In genomic region chr3:49723301-49723630, GRCh38 we compare ENCODE assay signal across 8 cellular contexts. TPM values are rescaled to one million over a fixed set of nuclear protein-coding genes. Genes with fewer than 3 reads are reported as not detected.
DNase-seq lines count a peak whose midpoint lies in the region; TF ChIP-seq lines count a peak whose summit lies in the region.

No MANE protein-coding gene starts in this region.

- TF ChIP-seq POLR2A in breast epithelium (IDR thresholded peaks at IDR 0.05): no peak

- H3K36me3 ChIP-seq in breast epithelium: no peaks in the 10 kb centered on the region

- H3K27me3 Mint-ChIP-seq in Calu3 (ENCODE audit: unreplicated experiment): no peaks in the 10 kb centered on the region

- peak overlapping the region; percentile 91 to 100 (median 96) for H3K4me3 ChIP-seq in breast epithelium

- H3K4me1 Mint-ChIP-seq in Calu3 (ENCODE audit: low read depth, unreplicated experiment): peaks cover 18% of the 10 kb centered on the region

- peaks cover 10 to 14% of the 10 kb centered on the region in 2 donors for H3K4me1 ChIP-seq in breast epithelium

- intact Hi-C loops in Calu3 (cut with micrococcal nuclease; ENCODE audit: unreplicated experiment) (no loop called here), breast epithelium (cut with DNase I; ENCODE audit: low total_unique reads) (no loop called here)

- H3K36me3 Mint-ChIP-seq in Calu3 (ENCODE audit: insufficient read depth, unreplicated experiment): peaks cover 72% of the 10 kb centered on the region

- H3K9me3 Mint-ChIP-seq in Calu3 (ENCODE audit: low read depth, unreplicated experiment): peaks cover 2% of the 10 kb centered on the region

- CTCF ChIA-PET in Calu3 (lab: Charles Lee): interaction anchor here (1.4 kb wide), 1 partner anchor 22 kb away, joined by 4 read pairs; no protein-coding TSS in a partner anchor

- peak overlapping the region; percentile 93 for H3K27ac Mint-ChIP-seq in Calu3 (ENCODE audit: unreplicated experiment)

- no peak for TF ChIP-seq CTCF in Calu3 (IDR thresholded peaks at IDR 0.05; ENCODE audit: unreplicated experiment)
- TF ChIP-seq CTCF in breast epithelium (IDR thresholded peaks at IDR 0.05): no peak

- no peaks in the 10 kb centered on the region for H3K9me3 ChIP-seq in breast epithelium

- TSS peak; percentile 60 for BruUV-seq in Calu3 (replicated peaks; lab: Mats Ljungman, UMichigan)

- peak overlapping the region; percentile 86 for H3K4me3 Mint-ChIP-seq in Calu3 (ENCODE audit: low read depth, unreplicated experiment)

- no peaks in the 10 kb centered on the region for H3K27me3 ChIP-seq in breast epithelium

- DNase-seq in Calu3: peak; percentile 69
- peak in 43 of 76 experiments; percentile 7 to 55 (median 33) for DNase-seq in HUDEP-2 (lab: John Stamatoyannopoulos, UW; ENCODE audit: unreplicated experiment in 76 of 76)
- peak; percentile 30 to 84 (median 43) for DNase-seq in T-helper 2 cell
- DNase-seq in breast epithelium (ENCODE audit: low spot score in 2 of 2): peak; percentile 67 to 76
- peak; percentile 74 for DNase-seq in islet precursor cell
- DNase-seq in stimulated activated CD4-positive, alpha-beta T cell treated with anti-CD3 and anti-CD28 coated beads, Interleukin-12 subunit alpha, Interleukin-12 subunit beta, amount 100 ng/mL, for 4 hours: peak; percentile 56
- no peak for DNase-seq in GF-D8 (lab: John Stamatoyannopoulos, UW)
- DNase-seq in amniotic stem cell (lab: John Stamatoyannopoulos, UW): no peak

- peak overlapping the region; percentile 96 to 99 for H3K27ac ChIP-seq in breast epithelium

RNA-seq across cellular contexts. Expression of gene GMPPB, which starts 0.5 kb away (rescaled TPM):
- 35.8 and 42.4 TPM in 2 replicates for total RNA-seq in Calu3 (2022)
- 10 to 100 TPM; 17.4 to 40.0 (median 21.2) TPM for total RNA-seq in breast epithelium

RNA-seq across cellular contexts. Expression of gene AMIGO3, which starts 3.8 kb away (rescaled TPM):
- total RNA-seq in Calu3 (2022) (0.49 and 0.73 TPM in 2 replicates), breast epithelium (1 to 10 TPM in 2 of 3 donors, under 1 TPM in 1; 0.98 to 1.3 (median 1.0) TPM)

RNA-seq across cellular contexts. Expression of gene RNF123, which starts 33.9 kb away (rescaled TPM):
- total RNA-seq in Calu3 (2022) (38.6 and 52.5 TPM in 2 replicates), breast epithelium (10 to 100 TPM; 22.1 to 29.8 (median 26.2) TPM)

RNA-seq across cellular contexts. Expression of gene MST1, which starts 34.0 kb away (rescaled TPM):
- total RNA-seq in Calu3 (2022): 8.0 and 10.5 TPM in 2 replicates
- total RNA-seq in breast epithelium: 10 to 100 TPM in 2 of 3 donors, 1 to 10 TPM in 1; 9.3 to 23.6 (median 21.2) TPM

RNA-seq across cellular contexts. Expression of gene APEH, which starts 49.1 kb away (rescaled TPM):
- total RNA-seq in Calu3 (2022) (187 and 207 TPM in 2 replicates), breast epithelium (10 to 100 TPM; 69.5 to 80.0 (median 70.1) TPM)

Comparison
In these comparisons a context has a peak if more than half of its experiments do, and no peak if none do; other contexts are left out.
1. DNase-seq: peak in Calu3 (single experiment), HUDEP-2 (43 of 76), T-helper 2 cell (5 of 5), breast epithelium (2 of 2), islet precursor cell (single experiment) and stimulated activated CD4-positive, alpha-beta T cell treated with anti-CD3 and anti-CD28 coated beads, Interleukin-12 subunit alpha, Interleukin-12 subunit beta, amount 100 ng/mL, for 4 hours (single experiment); none in GF-D8 (single experiment) and amniotic stem cell (single experiment).